Comparison of ENCODE assay signal across 2 cellular contexts in the genomic region with DNA sequence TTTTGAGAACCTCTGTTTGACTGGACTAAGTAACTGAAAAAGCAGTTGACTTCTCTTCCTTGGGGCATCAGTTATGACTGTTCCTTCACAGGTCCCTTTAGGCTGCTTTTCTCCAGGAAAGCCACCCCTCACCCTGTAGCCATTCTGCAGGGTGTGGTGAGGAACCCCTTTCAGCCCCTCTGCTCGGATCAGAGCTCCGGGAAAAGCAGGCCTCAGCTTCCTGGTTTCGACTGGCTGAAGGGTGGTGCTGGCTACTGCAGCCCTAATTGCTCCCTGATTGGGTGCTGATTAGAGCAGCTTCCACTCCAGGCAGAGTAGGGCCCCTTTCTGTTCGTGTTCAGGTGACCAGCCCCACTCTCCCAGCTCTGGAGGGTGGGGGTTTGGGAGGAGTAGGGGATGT. TPM values are rescaled to one million over a fixed set of nuclear protein-coding genes. Genes with fewer than 3 reads are reported as not detected.
"Had no signal": no experiment of that assay in that cellular context is flagged by ENCODE, and none has a peak within 500 bp of the region (broad histone marks: within the 10 kb centered on the region; RNA-seq: fewer than 3 reads in every experiment).

No MANE protein-coding gene starts in this region.

RNA-seq across cellular contexts. Expression of a gene that starts 36.8 kb away (rescaled TPM):
- total RNA-seq: activated CD8-positive, alpha-beta memory T cell treated with anti-CD3 and anti-CD28 coated beads, Interleukin-2, amount 10 ng/mL, durations not matched to agents 7 days and 5 days; activated T-helper 2 cell treated with anti-CD3 and anti-CD28 coated beads, Interferon-gamma antibody, Interleukin-2, Interleukin-4, amounts not matched to agents 10 μg/mL and 5 μg/mL and 100 μg/mL, durations not matched to agents 14 hours and 24 hours and 36 hours had no signal
